ENCODE assay signal across 1 cellular context in genomic region chr6:25278914-25279747, GRCh38.
TF ChIP-seq lines count a peak whose summit lies in the region.

Gene CARMIL1 (plus strand): TSS chr6:25279374. CDS start chr6:25279796, 422 bp downstream.

TF ChIP-seq in HEK293, 187 proteins besides CTCF, POLR2A, EP300 and RAD21 (continued from another document):
- TF ChIP-seq ZNF639 (tag by site-specific recombination; IDR thresholded peaks at IDR 0.05) (no peak), ZNF114 (tag by site-specific recombination; IDR thresholded peaks at IDR 0.05) (no peak), ZNF423 (tag by site-specific recombination; IDR thresholded peaks at IDR 0.05) (no peak), ZBTB11 (tag by site-specific recombination; conservative IDR thresholded peaks at IDR 0.05; ENCODE audit: low read depth) (peak; percentile 58), KLF17 (tag by site-specific recombination; IDR thresholded peaks at IDR 0.05) (peak; percentile 33; the same call in 1 of the 2 replicates), ZNF513 (tag by site-specific recombination; IDR thresholded peaks at IDR 0.05) (peak; percentile 90), SP7 (tag by site-specific recombination; IDR thresholded peaks at IDR 0.05) (peak; percentile 53; the same call in 1 of the 2 replicates), ZNF514 (tag by site-specific recombination; IDR thresholded peaks at IDR 0.05) (no peak), SCRT2 (tag by site-specific recombination; IDR thresholded peaks at IDR 0.05) (no peak), EGR2 (tag by site-specific recombination; IDR thresholded peaks at IDR 0.05; ENCODE audit: low read depth) (peak; percentile 93), KLF1 (tag by site-specific recombination; IDR thresholded peaks at IDR 0.05) (peak; percentile 44; the same call in 1 of the 2 replicates)
